Comparison of ENCODE assay signal across 10 cellular contexts in the genomic region with DNA sequence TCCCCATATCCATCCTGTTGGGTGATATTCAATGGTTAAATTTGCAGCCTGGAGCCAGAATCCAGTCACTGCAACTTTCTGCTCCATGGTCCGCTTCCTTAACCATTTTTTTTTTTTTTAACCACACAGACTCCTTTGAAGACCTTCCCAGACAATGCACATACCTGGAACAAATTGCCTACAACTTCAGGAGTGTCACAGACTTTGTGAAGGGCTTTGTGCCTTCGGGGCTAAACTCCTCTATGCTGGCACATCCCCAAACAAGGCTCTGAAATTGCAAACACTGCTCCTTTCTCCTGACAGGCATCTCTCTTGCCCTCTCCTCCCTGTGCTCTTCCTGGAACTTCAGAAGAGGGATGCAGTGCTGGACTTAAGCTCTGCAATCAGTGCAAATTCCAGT. TPM values are rescaled to one million over a fixed set of nuclear protein-coding genes. Genes with fewer than 3 reads are reported as not detected.
DNase-seq lines count a peak whose midpoint lies in the region; ATAC-seq lines count a peak whose summit lies in the region.
"Had no signal": no experiment of that assay in that cellular context is flagged by ENCODE, and none has a peak within 500 bp of the region (broad histone marks: within the 10 kb centered on the region; RNA-seq: fewer than 3 reads in every experiment).

No MANE protein-coding gene starts in this region.

- ATAC-seq in GM18511 (IDR thresholded peaks at IDR 0.05; ENCODE audit: unreplicated experiment) = no peak
- ATAC-seq: CD8-positive, alpha-beta T cell had no signal

- peak; percentile 67 for DNase-seq in M059J (ENCODE audit: low read depth)
- peak; percentile 79 for DNase-seq in RPMI7951 (ENCODE audit: low read depth)
- peak; percentile 80 for DNase-seq in islet precursor cell
- no peak for DNase-seq in nucleus accumbens (lab: John Stamatoyannopoulos, UW)
- no peak for DNase-seq in effector CD8-positive, alpha-beta T cell (lab: John Stamatoyannopoulos, UW)
- DNase-seq: CD4-positive, CD25-positive, alpha-beta regulatory T cell; CD8-positive, alpha-beta T cell; GDM1; GOT3 had no signal

RNA-seq across cellular contexts. Expression of gene TENM4, which starts 40.6 kb away (rescaled TPM):
- total RNA-seq in M059J (2014; rRNA removed; shearing (Covaris generic)) = 5.5 and 22.6 TPM in 2 replicates
- total RNA-seq in RPMI7951 (2014; rRNA removed; shearing (Covaris generic)) = 25.1 and 27.8 TPM in 2 replicates
- total RNA-seq: CD4-positive, CD25-positive, alpha-beta regulatory T cell; CD8-positive, alpha-beta T cell had no signal

Comparison
In these comparisons a context has a peak if more than half of its experiments do, and no peak if none do; other contexts are left out.
1. DNase-seq: peak in M059J (single experiment), RPMI7951 (single experiment) and islet precursor cell (single experiment); none in nucleus accumbens (0 of 56) and effector CD8-positive, alpha-beta T cell (single experiment).